ENCODE assay signal across 1 cellular context in the genomic region with DNA sequence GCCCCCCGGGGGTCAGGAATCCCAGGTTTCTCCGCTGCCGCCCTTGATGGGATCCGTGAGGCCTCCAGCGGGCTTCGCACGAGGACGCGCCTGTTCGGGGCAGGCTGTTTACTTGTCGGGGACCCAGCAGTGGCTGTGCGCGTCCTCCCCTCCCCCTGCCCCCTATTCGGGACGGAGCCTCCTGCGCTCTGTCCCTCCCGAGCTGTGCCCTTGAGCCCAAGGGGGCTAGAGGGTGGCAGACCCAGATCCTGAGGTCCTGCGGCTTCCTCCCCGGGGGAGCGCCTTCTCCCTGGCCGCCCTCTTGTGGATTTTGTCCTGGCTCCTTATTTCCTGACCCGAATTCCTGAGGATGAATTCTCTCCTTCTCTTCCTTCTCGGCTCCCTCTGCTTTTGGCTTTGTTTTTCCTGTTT.
TF ChIP-seq lines count a peak whose summit lies in the region.

No MANE protein-coding gene starts in this region.

TF ChIP-seq in GM23338, 12 proteins besides CTCF, POLR2A, EP300 and RAD21 (continued from another document):
- TF ChIP-seq, protein P1, sequence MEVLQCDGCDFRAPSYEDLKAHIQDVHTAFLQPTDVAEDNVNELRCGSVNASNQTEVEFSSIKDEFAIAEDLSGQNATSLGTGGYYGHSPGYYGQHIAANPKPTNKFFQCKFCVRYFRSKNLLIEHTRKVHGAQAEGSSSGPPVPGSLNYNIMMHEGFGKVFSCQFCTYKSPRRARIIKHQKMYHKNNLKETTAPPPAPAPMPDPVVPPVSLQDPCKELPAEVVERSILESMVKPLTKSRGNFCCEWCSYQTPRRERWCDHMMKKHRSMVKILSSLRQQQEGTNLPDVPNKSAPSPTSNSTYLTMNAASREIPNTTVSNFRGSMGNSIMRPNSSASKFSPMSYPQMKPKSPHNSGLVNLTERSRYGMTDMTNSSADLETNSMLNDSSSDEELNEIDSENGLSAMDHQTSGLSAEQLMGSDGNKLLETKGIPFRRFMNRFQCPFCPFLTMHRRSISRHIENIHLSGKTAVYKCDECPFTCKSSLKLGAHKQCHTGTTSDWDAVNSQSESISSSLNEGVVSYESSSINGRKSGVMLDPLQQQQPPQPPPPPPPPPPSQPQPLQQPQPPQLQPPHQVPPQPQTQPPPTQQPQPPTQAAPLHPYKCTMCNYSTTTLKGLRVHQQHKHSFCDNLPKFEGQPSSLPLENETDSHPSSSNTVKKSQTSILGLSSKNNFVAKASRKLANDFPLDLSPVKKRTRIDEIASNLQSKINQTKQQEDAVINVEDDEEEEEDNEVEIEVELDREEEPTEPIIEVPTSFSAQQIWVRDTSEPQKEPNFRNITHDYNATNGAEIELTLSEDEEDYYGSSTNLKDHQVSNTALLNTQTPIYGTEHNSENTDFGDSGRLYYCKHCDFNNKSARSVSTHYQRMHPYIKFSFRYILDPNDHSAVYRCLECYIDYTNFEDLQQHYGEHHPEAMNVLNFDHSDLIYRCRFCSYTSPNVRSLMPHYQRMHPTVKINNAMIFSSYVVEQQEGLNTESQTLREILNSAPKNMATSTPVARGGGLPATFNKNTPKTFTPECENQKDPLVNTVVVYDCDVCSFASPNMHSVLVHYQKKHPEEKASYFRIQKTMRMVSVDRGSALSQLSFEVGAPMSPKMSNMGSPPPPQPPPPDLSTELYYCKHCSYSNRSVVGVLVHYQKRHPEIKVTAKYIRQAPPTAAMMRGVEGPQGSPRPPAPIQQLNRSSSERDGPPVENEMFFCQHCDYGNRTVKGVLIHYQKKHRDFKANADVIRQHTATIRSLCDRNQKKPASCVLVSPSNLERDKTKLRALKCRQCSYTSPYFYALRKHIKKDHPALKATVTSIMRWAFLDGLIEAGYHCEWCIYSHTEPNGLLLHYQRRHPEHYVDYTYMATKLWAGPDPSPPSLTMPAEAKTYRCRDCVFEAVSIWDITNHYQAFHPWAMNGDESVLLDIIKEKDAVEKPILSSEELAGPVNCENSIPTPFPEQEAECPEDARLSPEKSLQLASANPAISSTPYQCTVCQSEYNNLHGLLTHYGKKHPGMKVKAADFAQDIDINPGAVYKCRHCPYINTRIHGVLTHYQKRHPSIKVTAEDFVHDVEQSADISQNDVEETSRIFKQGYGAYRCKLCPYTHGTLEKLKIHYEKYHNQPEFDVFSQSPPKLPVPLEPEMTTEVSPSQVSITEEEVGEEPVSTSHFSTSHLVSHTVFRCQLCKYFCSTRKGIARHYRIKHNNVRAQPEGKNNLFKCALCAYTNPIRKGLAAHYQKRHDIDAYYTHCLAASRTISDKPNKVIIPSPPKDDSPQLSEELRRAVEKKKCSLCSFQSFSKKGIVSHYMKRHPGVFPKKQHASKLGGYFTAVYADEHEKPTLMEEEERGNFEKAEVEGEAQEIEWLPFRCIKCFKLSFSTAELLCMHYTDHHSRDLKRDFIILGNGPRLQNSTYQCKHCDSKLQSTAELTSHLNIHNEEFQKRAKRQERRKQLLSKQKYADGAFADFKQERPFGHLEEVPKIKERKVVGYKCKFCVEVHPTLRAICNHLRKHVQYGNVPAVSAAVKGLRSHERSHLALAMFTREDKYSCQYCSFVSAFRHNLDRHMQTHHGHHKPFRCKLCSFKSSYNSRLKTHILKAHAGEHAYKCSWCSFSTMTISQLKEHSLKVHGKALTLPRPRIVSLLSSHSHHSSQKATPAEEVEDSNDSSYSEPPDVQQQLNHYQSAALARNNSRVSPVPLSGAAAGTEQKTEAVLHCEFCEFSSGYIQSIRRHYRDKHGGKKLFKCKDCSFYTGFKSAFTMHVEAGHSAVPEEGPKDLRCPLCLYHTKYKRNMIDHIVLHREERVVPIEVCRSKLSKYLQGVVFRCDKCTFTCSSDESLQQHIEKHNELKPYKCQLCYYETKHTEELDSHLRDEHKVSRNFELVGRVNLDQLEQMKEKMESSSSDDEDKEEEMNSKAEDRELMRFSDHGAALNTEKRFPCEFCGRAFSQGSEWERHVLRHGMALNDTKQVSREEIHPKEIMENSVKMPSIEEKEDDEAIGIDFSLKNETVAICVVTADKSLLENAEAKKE (CRISPR knock-in tag; IDR thresholded peaks at IDR 0.05): no peak
- TF ChIP-seq CREB1 (CRISPR knock-in tag; IDR thresholded peaks at IDR 0.05; ENCODE audit: low read depth) (no peak), STAT1 (IDR thresholded peaks at IDR 0.05; ENCODE audit: unreplicated experiment) (no peak), JUNB (IDR thresholded peaks at IDR 0.05; ENCODE audit: unreplicated experiment) (no peak), EZH2phosphoT487 (IDR thresholded peaks at IDR 0.05; ENCODE audit: unreplicated experiment) (no peak)
